14 cellular contexts compared by ENCODE assay signal in genomic region chr7:2771274-2771711, GRCh38.
DNase-seq lines count a peak whose midpoint lies in the region; ATAC-seq and TF ChIP-seq lines count a peak whose summit lies in the region.
"Had no signal": no experiment of that assay in that cellular context is flagged by ENCODE, and none has a peak within 500 bp of the region (broad histone marks: within the 10 kb centered on the region; RNA-seq: fewer than 3 reads in every experiment).

No MANE protein-coding gene starts in this region.

- peaks cover 24 to 48% of the 10 kb centered on the region in 2 donors for H3K36me3 Mint-ChIP-seq in stimulated activated naive B cell treated with anti-CD40 and anti-IgM and Interleukin-4, amounts not matched to agents 10 μg/mL and 1 μg/mL and 100 μg/mL, for 72 hours

- peak overlapping the region; percentile 21 to 35 for H3K4me3 Mint-ChIP-seq in stimulated activated naive B cell treated with anti-CD40 and anti-IgM and Interleukin-4, amounts not matched to agents 10 μg/mL and 1 μg/mL and 100 μg/mL, for 72 hours
- H3K4me3 Mint-ChIP-seq: GM23338, neural crest cell had no signal

- intact Hi-C loops in Right ventricle myocardium inferior (cut with DNase I), result no loop called here
- intact Hi-C loops in cardiac septum (cut with DNase I), result no loop called here

- peak; percentile 63 for TF ChIP-seq POLR2A in erythroblast (IDR thresholded peaks at IDR 0.05; ENCODE audit: low read length)

- H3K27me3 Mint-ChIP-seq in stimulated activated naive B cell treated with anti-CD40 and anti-IgM and Interleukin-4, amounts not matched to agents 10 μg/mL and 1 μg/mL and 100 μg/mL, for 72 hours, result no peaks in the 10 kb centered on the region

- no peak for DNase-seq in Right ventricle myocardium inferior (ENCODE audit: missing footprints)
- DNase-seq in cardiac septum (ENCODE audit: low spot score), result no peak
- DNase-seq in OCI-M1 (lab: John Stamatoyannopoulos, UW), result peak; percentile 85
- DNase-seq in erythroblast (lab: John Stamatoyannopoulos, UW), result peak; percentile 92 to 97
- DNase-seq in stimulated activated naive B cell treated with anti-CD40 and anti-IgM and Interleukin-4, amounts not matched to agents 10 μg/mL and 1 μg/mL and 100 μg/mL, for 72 hours, result no peak
- DNase-seq in NCI-H748 treated with DMSO at 0.1 percent for 48 hours (lab: John Stamatoyannopoulos, UW), result no peak
- no peak for DNase-seq in SW480 (ENCODE audit: low spot score)
- DNase-seq: activated effector memory CD4-positive, alpha-beta T cell treated with anti-CD3 and anti-CD28 coated beads, Interleukin-2, amount 50 U/mL, for 16 hours; aorta; COR-L47; retina had no signal

- H3K9me3 Mint-ChIP-seq in stimulated activated naive B cell treated with anti-CD40 and anti-IgM and Interleukin-4, amounts not matched to agents 10 μg/mL and 1 μg/mL and 100 μg/mL, for 72 hours, result peaks cover 0 to 3% of the 10 kb centered on the region in 2 donors
- H3K9me3 Mint-ChIP-seq: GM23338 had no signal

- peak; percentile 64 for ATAC-seq in Right ventricle myocardium inferior
- peak in 1 of 2 donors; percentile 19 for ATAC-seq in stimulated activated naive B cell treated with anti-CD40 and anti-IgM and Interleukin-4, amounts not matched to agents 10 μg/mL and 1 μg/mL and 100 μg/mL, for 72 hours (replicated peaks)
- no peak for ATAC-seq in GM18867 (IDR thresholded peaks at IDR 0.05; ENCODE audit: unreplicated experiment)
- ATAC-seq: GM23338 had no signal

- peak overlapping the region; percentile 20 for H3K27ac Mint-ChIP-seq in stimulated activated naive B cell treated with anti-CD40 and anti-IgM and Interleukin-4, amounts not matched to agents 10 μg/mL and 1 μg/mL and 100 μg/mL, for 72 hours
- H3K27ac Mint-ChIP-seq: GM23338 had no signal

- H3K4me1 Mint-ChIP-seq in stimulated activated naive B cell treated with anti-CD40 and anti-IgM and Interleukin-4, amounts not matched to agents 10 μg/mL and 1 μg/mL and 100 μg/mL, for 72 hours, result peaks cover 43 to 62% of the 10 kb centered on the region in 2 donors

Comparison
In these comparisons a context has a peak if more than half of its experiments do, and no peak if none do; other contexts are left out.
1. DNase-seq: peak in OCI-M1 (single experiment) and erythroblast (2 of 2); none in Right ventricle myocardium inferior (single experiment), cardiac septum (single experiment), stimulated activated naive B cell treated with anti-CD40 and anti-IgM and Interleukin-4, amounts not matched to agents 10 μg/mL and 1 μg/mL and 100 μg/mL, for 72 hours (single experiment), NCI-H748 treated with DMSO at 0.1 percent for 48 hours (single experiment) and SW480 (single experiment).